Comparison of ENCODE assay signal across 8 cellular contexts in genomic region chr9:84261082-84261746, GRCh38.
DNase-seq lines count a peak whose midpoint lies in the region; ATAC-seq, FAIRE-seq and TF ChIP-seq lines count a peak whose summit lies in the region.

No MANE protein-coding gene starts in this region.

- no peak overlapping the region for H3K27ac ChIP-seq in tibial nerve

- peaks cover 0 to 8% of the 10 kb centered on the region in 2 donors for H3K27me3 ChIP-seq in tibial nerve

- FAIRE-seq in RCC 7860 (lab: Jason Lieb, UNC), result peak; percentile 4

- no peaks in the 10 kb centered on the region for H3K9me3 ChIP-seq in tibial nerve

- DNase-seq in COLO668 (lab: John Stamatoyannopoulos, UW; ENCODE audit: unreplicated experiment) (peak; percentile 78), RCC 7860 (ENCODE audit: low spot score) (peak; percentile 56), germinal center (ENCODE audit: low spot score) (peak; percentile 40), omental fat pad (ENCODE audit: low spot score) (peak; percentile 51), tibial nerve (ENCODE audit: low spot score in 2 of 2) (peak; percentile 68 to 82)
- DNase-seq in activated naive CD4-positive, alpha-beta T cell (lab: John Stamatoyannopoulos, UW), result peak; percentile 4 to 38 (median 14)

- H3K4me1 ChIP-seq in tibial nerve, result peaks cover 0 to 4% (median 0%) of the 10 kb centered on the region in 4 donors

- H3K36me3 ChIP-seq in tibial nerve, result no peaks in the 10 kb centered on the region

- peak; percentile 91 for TF ChIP-seq CTCF in LNCAP (IDR thresholded peaks at IDR 0.05)
- peak in 1 of 3 donors; percentile 72 for TF ChIP-seq CTCF in omental fat pad (IDR thresholded peaks at IDR 0.05)
- peak; percentile 81 to 88 (median 87) for TF ChIP-seq CTCF in tibial nerve (IDR thresholded peaks at IDR 0.05)

- TF ChIP-seq POLR2A in tibial nerve (IDR thresholded peaks at IDR 0.05), result no peak

- ATAC-seq in GM21390 (IDR thresholded peaks at IDR 0.05; ENCODE audit: unreplicated experiment) (peak; percentile 84), omental fat pad (ENCODE audit: low FRiP score) (peak; percentile 76)

- peak overlapping the region in 1 of 4 donors; percentile 26 for H3K4me3 ChIP-seq in tibial nerve

- no peak for TF ChIP-seq EP300 in tibial nerve (IDR thresholded peaks at IDR 0.05)

- 29 to 33% methylated on average over 12 of the region's 12 CpGs for WGBS in tibial nerve, 2 donors

Comparison
In these comparisons a context has a peak if more than half of its experiments do, and no peak if none do; other contexts are left out.
1. DNase-seq: peak in every context shown above with its lines; median percentile 78 in COLO668; 75 in tibial nerve; 56 in RCC 7860; 51 in omental fat pad; 40 in germinal center; 14 in activated naive CD4-positive, alpha-beta T cell.